Comparison of ENCODE assay signal across 16 cellular contexts in the genomic region with DNA sequence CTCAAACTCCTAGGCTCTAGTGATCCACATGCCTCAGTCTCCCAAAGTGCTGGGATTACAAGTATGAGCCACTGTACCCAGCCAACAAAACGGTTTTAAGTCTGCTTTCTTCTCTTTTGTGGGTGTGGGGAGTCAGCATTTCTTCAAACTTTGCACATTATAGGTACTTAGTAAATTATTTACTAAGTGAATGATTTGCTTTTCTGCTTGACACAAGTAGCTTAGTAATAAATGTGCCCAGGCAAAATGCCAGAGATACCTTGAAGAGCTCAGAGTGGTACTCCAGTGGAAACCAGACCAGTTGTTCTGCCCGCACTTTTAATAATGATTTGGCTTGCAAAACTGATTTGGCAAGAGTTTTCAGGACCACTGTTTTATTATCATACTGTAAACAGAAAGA. TPM values are rescaled to one million over a fixed set of nuclear protein-coding genes. Genes with fewer than 3 reads are reported as not detected.
DNase-seq lines count a peak whose midpoint lies in the region; ATAC-seq, FAIRE-seq and TF ChIP-seq lines count a peak whose summit lies in the region.
"Had no signal": no experiment of that assay in that cellular context is flagged by ENCODE, and none has a peak within 500 bp of the region (broad histone marks: within the 10 kb centered on the region; RNA-seq: fewer than 3 reads in every experiment).

No MANE protein-coding gene starts in this region.

- H3K9me3 ChIP-seq in kidney (ENCODE audit: control insufficient read depth in 1 of 2, low read length in 2 of 2) = no peaks in the 10 kb centered on the region
- no peaks in the 10 kb centered on the region for H3K9me3 ChIP-seq in small intestine (ENCODE audit: control insufficient read depth, low read depth)

- H3K27me3 ChIP-seq in small intestine (ENCODE audit: control insufficient read depth in 2 of 2, insufficient read depth in 2 of 2, low read length in 2 of 2) = no peaks in the 10 kb centered on the region
- H3K27me3 ChIP-seq: foreskin keratinocyte had no signal

- H3K4me1 ChIP-seq in kidney (ENCODE audit: control insufficient read depth in 1 of 2, insufficient read depth in 1 of 2, low read depth in 1 of 2, low read length in 2 of 2) (peaks cover 0 to 4% of the 10 kb centered on the region in 2 donors), small intestine (ENCODE audit: control insufficient read depth in 2 of 2, insufficient read depth in 1 of 2, low read depth in 1 of 2, low read length in 1 of 2) (peaks cover 0 to 4% of the 10 kb centered on the region in 2 donors)
- H3K4me1 ChIP-seq: foreskin keratinocyte had no signal

- no peak for ATAC-seq in GM21360 (IDR thresholded peaks at IDR 0.05; ENCODE audit: unreplicated experiment)
- ATAC-seq: activated CD8-positive, alpha-beta T cell treated with anti-CD3 and anti-CD28 coated beads, Interleukin-2, amount 10 ng/mL, durations not matched to agents 7 days and 5 days; activated T-helper 17 cell treated with anti-CD3 and anti-CD28 coated beads, Interleukin-2, amount 50 U/mL, for 72 hours; foreskin keratinocyte; GM12878 had no signal

- no peak overlapping the region for H3K9ac ChIP-seq in kidney (ENCODE audit: low read length in 2 of 2)

- CTCF ChIA-PET in RWPE1 (lab: Yijun Ruan, JAX) = no interaction called here

- 17 to 51% (median 34%) methylated on average over 2 of the region's 2 CpGs for WGBS in small intestine, 3 donors

- DNase-seq in DMS 273 (lab: John Stamatoyannopoulos, UW; ENCODE audit: unreplicated experiment) = peak; percentile 1
- DNase-seq in DMS 273 treated with DMSO at 0.1 percent for 48 hours (lab: John Stamatoyannopoulos, UW) = no peak
- peak; percentile 58 for DNase-seq in NCI-H2107 treated with DMSO at 0.1 percent for 48 hours (lab: John Stamatoyannopoulos, UW; ENCODE audit: unreplicated experiment)
- DNase-seq in kidney = no peak
- peak; percentile 87 for DNase-seq in small intestine
- DNase-seq in NCI-H1930 (lab: John Stamatoyannopoulos, UW) = no peak
- no peak for DNase-seq in RWPE1 (ENCODE audit: low spot score)
- DNase-seq: 8988T; activated CD8-positive, alpha-beta T cell treated with anti-CD3 and anti-CD28 coated beads, Interleukin-2, amount 10 ng/mL, durations not matched to agents 7 days and 5 days; foreskin keratinocyte; Kasumi-1; OCI-M1; posterior cingulate gyrus had no signal

- POLR2A ChIA-PET in RWPE1 (lab: Yijun Ruan, JAX; ENCODE audit: low non-redundant PET) = no interaction called here

- peak overlapping the region in 1 of 2 donors; percentile 17 for H3K4me3 ChIP-seq in kidney (ENCODE audit: low read length in 2 of 2)
- no peak overlapping the region for H3K4me3 ChIP-seq in small intestine (ENCODE audit: low read depth in 1 of 2, low read length in 2 of 2)
- H3K4me3 ChIP-seq: GM12878 had no signal

- no peaks in the 10 kb centered on the region for H3K36me3 ChIP-seq in kidney (ENCODE audit: control insufficient read depth in 1 of 2, insufficient read depth in 2 of 2, low read length in 2 of 2)
- no peaks in the 10 kb centered on the region for H3K36me3 ChIP-seq in small intestine (ENCODE audit: control insufficient read depth in 2 of 2, insufficient read depth in 2 of 2, low read length in 2 of 2)

- H3K27ac ChIP-seq in kidney (ENCODE audit: low read depth in 2 of 2, low read length in 2 of 2) (no peak overlapping the region), small intestine (ENCODE audit: low read depth in 1 of 2, low read length in 1 of 2) (no peak overlapping the region), RWPE1 (no peak overlapping the region)
- H3K27ac ChIP-seq: foreskin keratinocyte had no signal

- FAIRE-seq in kidney (lab: Jason Lieb, UNC) = peak; percentile 82
- FAIRE-seq in small intestine (lab: Jason Lieb, UNC) = no peak
- FAIRE-seq: GM12878 had no signal

- intact Hi-C loops in kidney (cut with DNase I) = no loop called here

- TF ChIP-seq CTCF in kidney (IDR thresholded peaks at IDR 0.05; ENCODE audit: borderline replicate concordance, extremely low read depth, insufficient read depth) (no peak), RWPE1 (conservative IDR thresholded peaks at IDR 0.05; ENCODE audit: low read depth) (no peak)

RNA-seq across cellular contexts. Expression of a gene that starts 15.0 kb away (rescaled TPM):
- 1.4 TPM for total RNA-seq in kidney
- polyA plus RNA-seq in kidney (ENCODE audit: insufficient read depth, low read depth, low replicate concordance) (1.1 TPM), small intestine (1 to 10 TPM in 2 of 3 donors, under 1 TPM in 1; 0.67 to 1.9 (median 1.1) TPM)

RNA-seq across cellular contexts. Expression of a gene that starts 15.1 kb away (rescaled TPM):
- total RNA-seq in kidney = 41.7 TPM
- polyA plus RNA-seq in kidney (ENCODE audit: insufficient read depth, low read depth, low replicate concordance) (10.3 TPM), small intestine (10 to 100 TPM; 15.8 to 25.0 (median 18.1) TPM)

RNA-seq across cellular contexts. Expression of a gene that starts 51.3 kb away (rescaled TPM):
- total RNA-seq in kidney = 29.2 TPM
- polyA plus RNA-seq in kidney (ENCODE audit: insufficient read depth, low read depth, low replicate concordance) = 23.1 TPM
- polyA plus RNA-seq in small intestine = 10 to 100 TPM; 20.0 to 31.5 (median 22.0) TPM

Comparison
In these comparisons a context has a peak if more than half of its experiments do, and no peak if none do; other contexts are left out.
1. DNase-seq: peak in DMS 273 (single experiment), NCI-H2107 treated with DMSO at 0.1 percent for 48 hours (single experiment) and small intestine (single experiment); none in DMS 273 treated with DMSO at 0.1 percent for 48 hours (single experiment), kidney (single experiment), NCI-H1930 (0 of 2) and RWPE1 (single experiment).